Comparison of ENCODE assay signal across 14 cellular contexts in genomic region chr12:105775351-105775750, GRCh38.
DNase-seq lines count a peak whose midpoint lies in the region; ATAC-seq, FAIRE-seq and TF ChIP-seq lines count a peak whose summit lies in the region.
"Had no signal": no experiment of that assay in that cellular context is flagged by ENCODE, and none has a peak within 500 bp of the region (broad histone marks: within the 10 kb centered on the region; RNA-seq: fewer than 3 reads in every experiment).

No MANE protein-coding gene starts in this region.

- no peaks in the 10 kb centered on the region for H3K36me3 ChIP-seq in bronchial epithelial cell (ENCODE audit: control insufficient read depth, insufficient read depth, low read length)

- no peak for FAIRE-seq in bronchial epithelial cell (lab: Jason Lieb, UNC)

- no peaks in the 10 kb centered on the region for H3K27me3 ChIP-seq in bronchial epithelial cell (ENCODE audit: control insufficient read depth, insufficient read depth, low read length)

- TF ChIP-seq CTCF in AG09309 (IDR thresholded peaks at IDR 0.05; ENCODE audit: control insufficient read depth, insufficient read depth, low read depth, low read length, missing control alignments) = peak; percentile 29
- no peak for TF ChIP-seq CTCF in bronchial epithelial cell (IDR thresholded peaks at IDR 0.05; ENCODE audit: insufficient read depth, low read length, severe bottlenecking)

- no peak overlapping the region for H3K4me3 ChIP-seq in AG09309 (ENCODE audit: control insufficient read depth, low read depth, low read length)
- no peak overlapping the region for H3K4me3 ChIP-seq in bronchial epithelial cell (ENCODE audit: low read depth, low read length)

- peak; percentile 58 for DNase-seq in AG09309 (ENCODE audit: low read depth)
- peak; percentile 12 for DNase-seq in HS-27A (ENCODE audit: low read depth)
- peak; percentile 47 for DNase-seq in bronchial epithelial cell (ENCODE audit: low read depth)
- peak; percentile 92 for DNase-seq in kidney glomerular epithelial cell (lab: John Stamatoyannopoulos, UW)
- no peak for DNase-seq in T-helper 9 cell
- DNase-seq in T-helper 2 cell = no peak
- DNase-seq: activated CD8-positive, alpha-beta memory T cell treated with anti-CD3 and anti-CD28 coated beads, Interleukin-2, amount 50 U/mL, for 48 hours; CD4-positive, alpha-beta memory T cell; NCI-H1436; posterior cingulate gyrus had no signal

- ATAC-seq in GM19395 (IDR thresholded peaks at IDR 0.05; ENCODE audit: unreplicated experiment) (no peak), HG02870 (IDR thresholded peaks at IDR 0.05; ENCODE audit: unreplicated experiment) (no peak)
- ATAC-seq: esophagus mucosa, left lobe of liver had no signal

Comparison
In these comparisons a context has a peak if more than half of its experiments do, and no peak if none do; other contexts are left out.
1. DNase-seq: peak in AG09309 (single experiment), HS-27A (single experiment), bronchial epithelial cell (single experiment) and kidney glomerular epithelial cell (single experiment); none in T-helper 9 cell (single experiment) and T-helper 2 cell (0 of 5).